ENCODE assay signal across 16 cellular contexts in genomic region chr10:121886181-121886580, GRCh38. TPM values are rescaled to one million over a fixed set of nuclear protein-coding genes. Genes with fewer than 3 reads are reported as not detected.
DNase-seq lines count a peak whose midpoint lies in the region; ATAC-seq, FAIRE-seq and TF ChIP-seq lines count a peak whose summit lies in the region.
"Had no signal": no experiment of that assay in that cellular context is flagged by ENCODE, and none has a peak within 500 bp of the region (broad histone marks: within the 10 kb centered on the region; RNA-seq: fewer than 3 reads in every experiment).

No MANE protein-coding gene starts in this region.

- TF ChIP-seq POLR2A in HepG2 (IDR thresholded peaks at IDR 0.05; ENCODE audit: insufficient read depth in 1 of 2, low read depth in 2 of 2, low read length in 2 of 2): no peak
- TF ChIP-seq POLR2A in right lobe of liver (IDR thresholded peaks at IDR 0.05): no peak

- H3K79me2 ChIP-seq in HepG2 (ENCODE audit: insufficient read depth, low read length): no peaks in the 10 kb centered on the region
- no peaks in the 10 kb centered on the region for H3K79me2 ChIP-seq in trophoblast cell (ENCODE audit: control insufficient read depth, insufficient read depth, low read length, poor library complexity)

- no peak for FAIRE-seq in HepG2 (lab: Jason Lieb, UNC)
- FAIRE-seq: A549, D721Med, GM12891, GM19239 had no signal

- no peak overlapping the region for H4K8ac ChIP-seq in trophoblast cell (ENCODE audit: low read depth, low read length)

- no peak overlapping the region for H4K91ac ChIP-seq in trophoblast cell (ENCODE audit: low read depth, low read length)

- no TSS peak for BruUV-seq in HepG2 (replicated peaks; lab: Mats Ljungman, UMichigan)

- H3K9ac ChIP-seq in HepG2 (ENCODE audit: insufficient read depth, low read depth, low read length): no peak overlapping the region
- peak overlapping the region; percentile 28 for H3K9ac ChIP-seq in trophoblast cell (ENCODE audit: low read length)
- H3K9ac ChIP-seq: BLaER1 treated with 17β-estradiol and CSF1 and Interleukin-3, amounts not matched to agents 10 nM and 100 nM had no signal

- ATAC-seq in HepG2: no peak
- ATAC-seq in right lobe of liver: no peak
- no peak for ATAC-seq in mucosa of descending colon
- ATAC-seq: CD8-positive, alpha-beta T cell had no signal

- H4K12ac ChIP-seq in trophoblast cell (ENCODE audit: low read depth, low read length): no peak overlapping the region

- intact Hi-C loops in HepG2 (cut with micrococcal nuclease; ENCODE audit: unreplicated experiment): loop anchor here (10.0 kb wide), 1 partner anchor 151 kb away; no protein-coding TSS in a partner anchor
- intact Hi-C loops in right lobe of liver (cut with DNase I): loop anchor here in 1 of 2 donors (10.0 kb wide), 1 partner anchor 941 kb away; no protein-coding TSS in a partner anchor
- intact Hi-C loops in mucosa of descending colon (cut with DNase I, micrococcal nuclease): no loop called here

- H2BK12ac ChIP-seq in trophoblast cell (ENCODE audit: low read length): no peak overlapping the region

- H3K27ac ChIP-seq in HepG2 (ENCODE audit: extremely low read length, insufficient read depth, low read length): no peak overlapping the region
- H3K27ac ChIP-seq in right lobe of liver: no peak overlapping the region
- H3K27ac ChIP-seq in trophoblast cell (ENCODE audit: low read depth, low read length): no peak overlapping the region
- H3K27ac ChIP-seq: 22Rv1; A549; BLaER1 treated with 17β-estradiol and CSF1 and Interleukin-3, amounts not matched to agents 10 nM and 100 nM; C4-2B had no signal

- H3K79me1 ChIP-seq in trophoblast cell (ENCODE audit: low read length): no peaks in the 10 kb centered on the region

- H3K18ac ChIP-seq in trophoblast cell (ENCODE audit: low read length): no peak overlapping the region

- no peak for DNase-seq in HepG2 (ENCODE audit: low spot score)
- no peak for DNase-seq in right lobe of liver
- no peak for DNase-seq in trophoblast cell
- no peak for DNase-seq in mucosa of descending colon
- DNase-seq in SK-N-DZ (ENCODE audit: low spot score): no peak
- DNase-seq: Caco-2; Calu3; CD4-positive, alpha-beta T cell; CD8-positive, alpha-beta T cell had no signal

- H3K36me3 ChIP-seq in HepG2 (replicated peaks in 1 of 2; ENCODE audit: control insufficient read depth in 1 of 2, insufficient read depth in 2 of 2, low read length in 2 of 2) (peaks cover 5 to 30% of the 10 kb centered on the region in 2 experiments; a peak in 4 of 5 replicates), right lobe of liver (no peaks in the 10 kb centered on the region), trophoblast cell (ENCODE audit: control insufficient read depth in 1 of 2, insufficient read depth in 2 of 2, low read length in 2 of 2) (no peaks in the 10 kb centered on the region), mucosa of descending colon (ENCODE audit: low read depth) (no peaks in the 10 kb centered on the region)

- H3K23ac ChIP-seq in trophoblast cell (ENCODE audit: low read length): no peak overlapping the region

- no peaks in the 10 kb centered on the region for H3K27me3 ChIP-seq in HepG2 (ENCODE audit: control insufficient read depth in 1 of 2, insufficient read depth in 2 of 2, low read length in 2 of 2)
- no peaks in the 10 kb centered on the region for H3K27me3 ChIP-seq in right lobe of liver
- H3K27me3 ChIP-seq in trophoblast cell (ENCODE audit: insufficient read depth, low read length): no peaks in the 10 kb centered on the region
- H3K27me3 ChIP-seq: BLaER1 treated with 17β-estradiol and CSF1 and Interleukin-3, amounts not matched to agents 10 nM and 100 nM had no signal

- in situ Hi-C loops in HepG2 (cut with HindIII; ENCODE audit: extremely low pct_ligation_motif_present, low pct_unique_long_range_greater_than_20kb): loop anchor here (5.0 kb wide), 2 partner anchors 49 to 939 kb away; no protein-coding TSS in a partner anchor

- CTCF ChIA-PET in HepG2 (lab: Yijun Ruan, JAX; ENCODE audit: low intra/inter-chr PET ratio, low total read pairs): interaction anchor here (1.4 to 3.2 kb wide), 2 partner anchors 62 to 943 kb away, joined by 4 to 32 read pairs; no protein-coding TSS in a partner anchor

- no peak overlapping the region for H3K14ac ChIP-seq in trophoblast cell (ENCODE audit: low read length)

- H3K9me3 ChIP-seq in HepG2 (ENCODE audit: low read length) (no peaks in the 10 kb centered on the region), right lobe of liver (no peaks in the 10 kb centered on the region), trophoblast cell (ENCODE audit: insufficient read depth, low read depth, low read length) (no peaks in the 10 kb centered on the region), mucosa of descending colon (no peaks in the 10 kb centered on the region)
- H3K9me3 ChIP-seq: A549; BLaER1 treated with 17β-estradiol and CSF1 and Interleukin-3, amounts not matched to agents 10 nM and 100 nM; Caco-2 had no signal

- no peaks in the 10 kb centered on the region; the same call in 1 of the 2 replicates for H4K20me1 ChIP-seq in HepG2 (ENCODE audit: insufficient read depth, low read length)

- TF ChIP-seq RAD21 in HepG2 (CRISPR knock-in tag; IDR thresholded peaks at IDR 0.05): no peak

- no peak overlapping the region for H2BK120ac ChIP-seq in trophoblast cell (ENCODE audit: insufficient read depth, low read length, poor library complexity)

- H2BK5ac ChIP-seq in trophoblast cell (ENCODE audit: low read depth, low read length, poor library complexity): no peak overlapping the region

- TF ChIP-seq CTCF in HepG2 (CRISPR knock-in tag; IDR thresholded peaks at IDR 0.05) (no peak), right lobe of liver (IDR thresholded peaks at IDR 0.05) (no peak), mucosa of descending colon (IDR thresholded peaks at IDR 0.05) (no peak)

- POLR2A ChIA-PET in HepG2 (lab: Yijun Ruan, JAX): no interaction called here

- no peak overlapping the region for H3K4ac ChIP-seq in trophoblast cell (ENCODE audit: low read depth, low read length)

- H3K4me3 ChIP-seq in HepG2 (replicated peaks in 1 of 3; ENCODE audit: insufficient read depth in 1 of 3, low read depth in 2 of 3, low read length in 3 of 3) (no peak overlapping the region), right lobe of liver (no peak overlapping the region), trophoblast cell (ENCODE audit: low read depth, low read length) (no peak overlapping the region), mucosa of descending colon (no peak overlapping the region)
- H3K4me3 ChIP-seq: A549; BLaER1 treated with 17β-estradiol and CSF1 and Interleukin-3, amounts not matched to agents 10 nM and 100 nM had no signal

- H2AK5ac ChIP-seq in trophoblast cell (ENCODE audit: low read length): no peak overlapping the region

- TF ChIP-seq EP300 in HepG2 (IDR thresholded peaks at IDR 0.05; ENCODE audit: low read depth in 2 of 2, low read length in 2 of 2) (no peak), HepG2 (CRISPR knock-in tag; IDR thresholded peaks at IDR 0.05; ENCODE audit: borderline replicate concordance) (no peak)

- H3K4me2 ChIP-seq in HepG2 (ENCODE audit: low read depth, low read length) (no peak overlapping the region), trophoblast cell (ENCODE audit: low read length) (no peak overlapping the region)
- H3K4me2 ChIP-seq: A549; BLaER1 treated with 17β-estradiol and CSF1 and Interleukin-3, amounts not matched to agents 10 nM and 100 nM had no signal

- 87% methylated on average over 5 of the region's 5 CpGs for WGBS in HepG2 (ENCODE audit: low lambda C conversion rate)
- 94% methylated on average over 2 of the region's 5 CpGs for WGBS in right lobe of liver (ENCODE audit: insufficient coverage, low coverage, low lambda C conversion rate, missing lambda C conversion rate)
- WGBS in trophoblast cell (ENCODE audit: extremely low coverage, insufficient coverage, insufficient read length): no CpG with 5 or more reads among the region's 5 CpGs

- H3K4me1 ChIP-seq in HepG2 (ENCODE audit: insufficient read depth, low read length) (peaks cover 3% of the 10 kb centered on the region), right lobe of liver (no peaks in the 10 kb centered on the region), trophoblast cell (ENCODE audit: control insufficient read depth in 1 of 2, insufficient read depth in 2 of 2, low read length in 2 of 2) (no peaks in the 10 kb centered on the region), mucosa of descending colon (ENCODE audit: low read depth) (no peaks in the 10 kb centered on the region)

- no peak overlapping the region for H2AFZ ChIP-seq in HepG2 (ENCODE audit: low read length)
- no peak overlapping the region for H2AFZ ChIP-seq in trophoblast cell (ENCODE audit: insufficient read depth, low read length, poor library complexity)

TF ChIP-seq in HepG2, 621 proteins besides CTCF, POLR2A, EP300 and RAD21 (continues in another document):
- TF ChIP-seq ZC3H4 (CRISPR knock-in tag; IDR thresholded peaks at IDR 0.05; ENCODE audit: borderline replicate concordance): no peak

RNA-seq across cellular contexts. Expression of gene ATE1, which starts 41.6 kb away (rescaled TPM):
- total RNA-seq in HepG2 (2016; rRNA removed; fragmentation: Illumina TruSeq; extraction: Trizol) (42.2 and 68.9 TPM in 2 replicates), right lobe of liver (10 to 100 TPM; 17.7 to 21.6 (median 19.9) TPM), mucosa of descending colon (10 to 100 TPM; 42.9 to 58.9 (median 52.2) TPM)
- 43.5 and 45.3 TPM in 2 replicates for total RNA-seq in HepG2 (2016; cell fraction: cytosol; rRNA removed; fragmentation: Illumina TruSeq; extraction: Trizol; ENCODE audit: low read depth)
- 42.7 and 63.5 TPM in 2 replicates for total RNA-seq in HepG2 (2016; cell fraction: insoluble cytoplasmic fraction; rRNA removed; fragmentation: Illumina TruSeq; extraction: Trizol)
- total RNA-seq in HepG2 (2016; cell fraction: membrane; rRNA removed; fragmentation: Illumina TruSeq; extraction: Trizol): 36.0 and 39.2 TPM in 2 replicates
- 47.7 and 50.6 TPM in 2 replicates for total RNA-seq in HepG2 (2016; cell fraction: nucleus; rRNA removed; fragmentation: Illumina TruSeq; extraction: Trizol)
- polyA plus RNA-seq in HepG2 (2011; rRNA removed): 13.9 and 17.5 TPM in 2 replicates
- 10.9 and 15.5 TPM in 2 replicates for polyA plus RNA-seq in HepG2 (2011; cell fraction: cytosol; rRNA removed)
- polyA plus RNA-seq in HepG2 (2011; cell fraction: nucleus; rRNA removed): 8.0 and 12.0 TPM in 2 replicates
- 18.8 and 23.6 TPM in 2 replicates for polyA plus RNA-seq in HepG2 (2012)
- 1.3 and 1.5 TPM in 2 replicates for polyA plus RNA-seq in HepG2 (2016; cell fraction: cytosol; fragmentation: Illumina TruSeq; extraction: Trizol; ENCODE audit: low read depth)
- 40.1 and 45.1 TPM in 2 replicates for polyA plus RNA-seq in HepG2 (2016; cell fraction: insoluble cytoplasmic fraction; fragmentation: Illumina TruSeq; extraction: Trizol; ENCODE audit: low read depth)
- polyA plus RNA-seq in HepG2 (2016; cell fraction: membrane; fragmentation: Illumina TruSeq; extraction: Trizol; ENCODE audit: low read depth): 5.8 and 7.3 TPM in 2 replicates
- 24.1 and 26.2 TPM in 2 replicates for polyA plus RNA-seq in HepG2 (2016; cell fraction: nucleus; fragmentation: Illumina TruSeq; extraction: Trizol; ENCODE audit: insufficient read depth, low read depth)
- polyA minus RNA-seq in HepG2 (2011; rRNA and poly(A)+ RNA removed; ENCODE audit: low replicate concordance): 30.6 and 37.0 TPM in 2 replicates
- 46.1 and 56.6 TPM in 2 replicates for polyA minus RNA-seq in HepG2 (2011; cell fraction: cytosol; rRNA and poly(A)+ RNA removed)
- 54.5 and 71.6 TPM in 2 replicates for polyA minus RNA-seq in HepG2 (2011; cell fraction: nucleus; rRNA and poly(A)+ RNA removed)
- polyA plus RNA-seq in trophoblast cell (2013): 5.8 and 6.3 TPM in 2 replicates
- polyA plus RNA-seq in SK-N-DZ (2014; cell fraction: cytosol; rRNA removed): 13.7 and 20.5 TPM in 2 replicates
- 16.5 and 28.0 TPM in 2 replicates for polyA plus RNA-seq in SK-N-DZ (2014; cell fraction: nucleus; rRNA removed)
